12 cellular contexts compared by ENCODE assay signal in the genomic region with DNA sequence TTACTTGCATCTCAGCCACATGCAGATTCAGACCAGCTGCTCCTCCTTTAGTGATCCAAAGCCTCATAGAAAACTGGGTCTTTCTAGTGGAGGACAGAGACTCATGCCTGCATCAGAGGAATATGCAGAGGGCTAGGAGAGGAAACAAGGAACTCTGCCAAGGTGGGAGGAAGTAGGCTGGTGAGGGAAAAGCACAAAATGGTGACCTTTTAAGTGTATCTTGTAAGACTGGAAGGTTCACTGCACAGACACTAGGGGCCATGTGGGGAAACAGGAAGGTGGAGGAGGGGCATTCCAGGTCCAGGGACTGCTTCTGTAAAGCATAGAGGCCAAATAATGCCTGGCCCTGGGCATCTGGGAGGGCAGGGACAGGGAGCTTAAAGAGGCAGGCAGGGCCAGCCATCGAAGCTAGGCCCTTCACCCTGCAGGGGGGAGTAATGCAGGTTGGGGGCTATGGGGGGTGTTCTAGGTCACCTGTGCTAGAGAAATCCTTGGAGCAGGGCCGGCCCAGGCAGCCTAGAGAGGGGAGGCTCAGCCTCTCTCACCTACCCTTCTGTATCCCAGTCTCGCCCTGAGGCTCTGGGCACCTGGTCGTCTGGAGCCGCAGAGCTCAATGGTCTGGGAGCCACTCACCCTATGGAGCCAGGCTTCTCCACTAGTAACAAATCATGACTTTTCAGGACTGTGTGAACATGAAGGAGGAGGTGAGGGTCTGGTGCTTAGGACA.
DNase-seq lines count a peak whose midpoint lies in the region; ATAC-seq, FAIRE-seq and TF ChIP-seq lines count a peak whose summit lies in the region.
"Had no signal": no experiment of that assay in that cellular context is flagged by ENCODE, and none has a peak within 500 bp of the region (broad histone marks: within the 10 kb centered on the region; RNA-seq: fewer than 3 reads in every experiment).

No MANE protein-coding gene starts in this region.

- DNase-seq in GM19239 (ENCODE audit: insufficient read length, low spot score) (peak; percentile 28), SK-N-SH (peak; percentile 78), iPS-NIHi11 (ENCODE audit: low spot score) (peak; percentile 38), upper lobe of right lung (no peak), cortex of kidney (lab: John Stamatoyannopoulos, UW) (no peak)
- DNase-seq: MG63, testis had no signal

- peaks cover 28% of the 10 kb centered on the region for H3K36me3 ChIP-seq in BLaER1
- H3K36me3 ChIP-seq in SK-N-SH (replicated peaks in 1 of 2; ENCODE audit: control insufficient read depth in 1 of 2, insufficient read depth in 2 of 2, low read length in 1 of 2): no peaks in the 10 kb centered on the region
- H3K36me3 ChIP-seq in upper lobe of right lung: no peaks in the 10 kb centered on the region
- H3K36me3 ChIP-seq: cardiac muscle cell, gastroesophageal sphincter, MG63 had no signal

- TF ChIP-seq EP300 in SK-N-SH (IDR thresholded peaks at IDR 0.05; ENCODE audit: borderline replicate concordance in 1 of 2, low read depth in 1 of 2, low read length in 1 of 2): 0 out of 4 replicates have a peak, but pooled peaks of 1 of the 2 experiments have one; percentile 14

- no peak; the same call in 1 of the 2 replicates for TF ChIP-seq RAD21 in SK-N-SH (IDR thresholded peaks at IDR 0.05; ENCODE audit: low read length)

- H3K9ac ChIP-seq in BLaER1 (no peak overlapping the region; the same call in 1 of the 2 replicates), SK-N-SH (no peak overlapping the region)

- H3K4me3 ChIP-seq in BLaER1 (no peak overlapping the region), SK-N-SH (ENCODE audit: low read depth in 2 of 2, low read length in 1 of 2) (no peak overlapping the region), upper lobe of right lung (no peak overlapping the region)
- H3K4me3 ChIP-seq: cardiac muscle cell, gastroesophageal sphincter, MG63, testis had no signal

- WGBS in SK-N-SH (ENCODE audit: low lambda C conversion rate): 83% methylated on average over 3 of the region's 5 CpGs

- H3K27ac ChIP-seq in BLaER1: peak overlapping the region; percentile 36
- peak overlapping the region in 1 of 2 experiments; percentile 95; a peak in 2 of 4 replicates for H3K27ac ChIP-seq in SK-N-SH (ENCODE audit: low read depth in 2 of 2, low read length in 1 of 2)
- no peak overlapping the region for H3K27ac ChIP-seq in upper lobe of right lung
- H3K27ac ChIP-seq: cardiac muscle cell, gastroesophageal sphincter, testis had no signal

- H3K4me1 ChIP-seq in BLaER1: peaks cover 25% of the 10 kb centered on the region
- peaks cover 0 to 28% of the 10 kb centered on the region in 2 experiments; a peak in 2 of 4 replicates for H3K4me1 ChIP-seq in SK-N-SH (ENCODE audit: control insufficient read depth in 1 of 2, insufficient read depth in 2 of 2, low read depth in 1 of 2, low read length in 1 of 2)
- peaks cover 8% of the 10 kb centered on the region for H3K4me1 ChIP-seq in upper lobe of right lung

- no peaks in the 10 kb centered on the region for H3K79me2 ChIP-seq in SK-N-SH (ENCODE audit: insufficient read depth)

- peaks cover 10% of the 10 kb centered on the region for H3F3A ChIP-seq in SK-N-SH (replicated peaks; ENCODE audit: insufficient read depth)

- CTCF ChIA-PET in SK-N-SH (lab: Yijun Ruan, JAX): interaction anchor here (0.8 to 1.5 kb wide), 15 partner anchors 10 to 259 kb away, joined by 3 to 6 read pairs (median 4); no protein-coding TSS in a partner anchor

- H2AFZ ChIP-seq in SK-N-SH (ENCODE audit: low read depth): no peak overlapping the region

- POLR2A ChIA-PET in SK-N-SH (lab: Yijun Ruan, JAX): interaction anchor here (1.0 to 1.9 kb wide), 4 partner anchors 14 to 225 kb away, joined by 4 to 8 read pairs (median 5); partner anchors contain the start of gene RUVBL1

- H3K4me2 ChIP-seq in BLaER1 (peak overlapping the region; percentile 71), SK-N-SH (no peak overlapping the region)

- H3K27me3 ChIP-seq in BLaER1: no peaks in the 10 kb centered on the region
- no peaks in the 10 kb centered on the region for H3K27me3 ChIP-seq in SK-N-SH (ENCODE audit: insufficient read depth)
- no peaks in the 10 kb centered on the region for H3K27me3 ChIP-seq in upper lobe of right lung
- H3K27me3 ChIP-seq: cardiac muscle cell, gastroesophageal sphincter, MG63, testis had no signal

- no peaks in the 10 kb centered on the region for H3K9me2 ChIP-seq in SK-N-SH

- intact Hi-C loops in upper lobe of right lung (cut with DNase I): no loop called here

- H3K9me3 ChIP-seq in BLaER1 (no peaks in the 10 kb centered on the region), SK-N-SH (no peaks in the 10 kb centered on the region), upper lobe of right lung (no peaks in the 10 kb centered on the region)
- H3K9me3 ChIP-seq: gastroesophageal sphincter, MG63, testis had no signal

- H4K20me1 ChIP-seq in BLaER1: 0 out of 2 replicates have a peak, but pooled peaks cover 2% of the 10 kb centered on the region
- no peaks in the 10 kb centered on the region for H4K20me1 ChIP-seq in SK-N-SH (ENCODE audit: insufficient read depth)

- no peak for ATAC-seq in GM19351 (IDR thresholded peaks at IDR 0.05; ENCODE audit: unreplicated experiment)
- ATAC-seq in upper lobe of right lung: no peak
- no peak for ATAC-seq in HG02759 (IDR thresholded peaks at IDR 0.05; ENCODE audit: unreplicated experiment)
- ATAC-seq: gastroesophageal sphincter had no signal

- TF ChIP-seq CTCF in SK-N-SH (IDR thresholded peaks at IDR 0.05) (no peak), upper lobe of right lung (IDR thresholded peaks at IDR 0.05) (no peak)

- FAIRE-seq in GM19239 (lab: Jason Lieb, UNC): no peak

TF ChIP-seq in SK-N-SH, 30 proteins besides CTCF, POLR2A, EP300 and RAD21:
- TF ChIP-seq YY1 (IDR thresholded peaks at IDR 0.05; ENCODE audit: low read depth) (no peak), USF1 (IDR thresholded peaks at IDR 0.05; ENCODE audit: borderline replicate concordance, low read depth) (no peak), MXI1 (IDR thresholded peaks at IDR 0.05; ENCODE audit: low read depth, low read length) (0 out of 2 replicates have a peak, but pooled peaks have one; percentile 41), JUND (IDR thresholded peaks at IDR 0.05) (no peak), CHD2 (IDR thresholded peaks at IDR 0.05; ENCODE audit: low read length, partially characterized antibody) (peak; percentile 71), TAF1 (IDR thresholded peaks at IDR 0.05; ENCODE audit: borderline replicate concordance, low read depth, low read length) (no peak), ELF1 (IDR thresholded peaks at IDR 0.05) (no peak)

Comparison
In these comparisons a context has a peak if more than half of its experiments do, and no peak if none do; other contexts are left out.
1. DNase-seq: peak in GM19239 (single experiment), SK-N-SH (single experiment) and iPS-NIHi11 (single experiment); none in upper lobe of right lung (single experiment) and cortex of kidney (single experiment).